Comparison of ENCODE assay signal across 13 cellular contexts in genomic region chr18:54712315-54712714, GRCh38.
DNase-seq lines count a peak whose midpoint lies in the region; ATAC-seq and TF ChIP-seq lines count a peak whose summit lies in the region.
"Had no signal": no experiment of that assay in that cellular context is flagged by ENCODE, and none has a peak within 500 bp of the region (broad histone marks: within the 10 kb centered on the region; RNA-seq: fewer than 3 reads in every experiment).

No MANE protein-coding gene starts in this region.

- H3K4me3 ChIP-seq in BE2C (ENCODE audit: low read depth, low read length), result no peak overlapping the region
- H3K4me3 ChIP-seq in right lobe of liver, result no peak overlapping the region

- no peak overlapping the region for H3K27ac ChIP-seq in right lobe of liver

- peak; percentile 11 for DNase-seq in AG08396 (ENCODE audit: low spot score)
- DNase-seq in HPDE6-E6E7 (ENCODE audit: extremely low spot score), result peak; percentile 64
- peak; percentile 54 for DNase-seq in amniotic stem cell (lab: John Stamatoyannopoulos, UW)
- DNase-seq in hepatic stellate cell (ENCODE audit: low spot score), result peak; percentile 45
- DNase-seq in T-helper 9 cell, result no peak
- DNase-seq in BE2C, result no peak
- no peak for DNase-seq in right lobe of liver
- DNase-seq: activated CD8-positive, alpha-beta memory T cell treated with anti-CD3 and anti-CD28 coated beads, Interleukin-2, amount 50 U/mL, for 48 hours; DMS 273 treated with DMSO at 0.1 percent for 48 hours; KG1; NCI-H526 had no signal

- 33% methylated on average over 1 of the region's 2 CpGs for WGBS in right lobe of liver (ENCODE audit: insufficient coverage, low coverage, low lambda C conversion rate, missing lambda C conversion rate)

- H3K9me3 ChIP-seq in BE2C, result no peaks in the 10 kb centered on the region
- H3K9me3 ChIP-seq in right lobe of liver, result no peaks in the 10 kb centered on the region

- H3K4me1 ChIP-seq in BE2C, result no peaks in the 10 kb centered on the region
- no peaks in the 10 kb centered on the region for H3K4me1 ChIP-seq in right lobe of liver

- ATAC-seq in HG02588 (IDR thresholded peaks at IDR 0.05; ENCODE audit: unreplicated experiment), result no peak
- ATAC-seq in right lobe of liver, result no peak
- ATAC-seq: natural killer cell treated with Interleukin-12 subunit alpha and Interleukin-12 subunit beta and Interleukin-15 and Interleukin-18, amount 100 ng/mL, for 72 hours had no signal

- TF ChIP-seq POLR2A in right lobe of liver (IDR thresholded peaks at IDR 0.05), result no peak

- intact Hi-C loops in right lobe of liver (cut with DNase I), result no loop called here

- no peaks in the 10 kb centered on the region for H3K36me3 ChIP-seq in BE2C
- H3K36me3 ChIP-seq in right lobe of liver, result no peaks in the 10 kb centered on the region

- no peak for TF ChIP-seq CTCF in BE2C (IDR thresholded peaks at IDR 0.05; ENCODE audit: low read depth, low read length)
- TF ChIP-seq CTCF in right lobe of liver (IDR thresholded peaks at IDR 0.05), result no peak

- no peaks in the 10 kb centered on the region for H3K27me3 ChIP-seq in BE2C
- no peaks in the 10 kb centered on the region for H3K27me3 ChIP-seq in right lobe of liver

Comparison
In these comparisons a context has a peak if more than half of its experiments do, and no peak if none do; other contexts are left out.
1. DNase-seq: peak in AG08396 (single experiment), HPDE6-E6E7 (single experiment), amniotic stem cell (single experiment) and hepatic stellate cell (single experiment); none in T-helper 9 cell (single experiment), BE2C (single experiment) and right lobe of liver (0 of 3).